9 cellular contexts compared by ENCODE assay signal in genomic region chr19:48695743-48696352, GRCh38. TPM values are rescaled to one million over a fixed set of nuclear protein-coding genes. Genes with fewer than 3 reads are reported as not detected.
DNase-seq lines count a peak whose midpoint lies in the region; ATAC-seq lines count a peak whose summit lies in the region.
"Had no signal": no experiment of that assay in that cellular context is flagged by ENCODE, and none has a peak within 500 bp of the region (broad histone marks: within the 10 kb centered on the region; RNA-seq: fewer than 3 reads in every experiment).

Gene FUT2, plus strand, starts transcription at chr19:48695971. Its CDS starts 6,986 bp downstream, at chr19:48702957.

- H3K9ac ChIP-seq in HUES6 (ENCODE audit: low read length) (peak within 1 kb of the TSS; percentile 63), skeletal muscle tissue (ENCODE audit: low read depth in 1 of 3, low read length in 3 of 3) (peak within 1 kb of the TSS in 2 of 3 donors; percentile 32 to 50)

- H3K36me3 ChIP-seq in HUES6 (ENCODE audit: control insufficient read depth, insufficient read depth, low read length) (no peaks in the 10 kb centered on the region), SJCRH30 (no peaks in the 10 kb centered on the region), iPS DF 6.9 (ENCODE audit: control insufficient read depth, insufficient read depth, low read length) (no peaks in the 10 kb centered on the region), skeletal muscle tissue (ENCODE audit: control insufficient read depth in 3 of 3, insufficient read depth in 3 of 3, low read length in 3 of 3) (no peaks in the 10 kb centered on the region)

- H3K4me3 ChIP-seq in HUES6 (ENCODE audit: low read depth, low read length) (peak within 1 kb of the TSS; percentile 84), SJCRH30 (peak within 1 kb of the TSS; percentile 41), iPS DF 6.9 (ENCODE audit: low read length) (peak within 1 kb of the TSS; percentile 52), skeletal muscle tissue (ENCODE audit: low read length in 3 of 3) (peak within 1 kb of the TSS in 2 of 3 donors; percentile 46 to 52)

- no CpG with 5 or more reads among the region's 16 CpGs for WGBS in iPS DF 6.9 (ENCODE audit: insufficient coverage, insufficient read length)

- ATAC-seq in GM21423 (IDR thresholded peaks at IDR 0.05; ENCODE audit: unreplicated experiment) (no peak), GM21515 (IDR thresholded peaks at IDR 0.05; ENCODE audit: unreplicated experiment) (no peak)

- H3K27me3 ChIP-seq in HUES6 (ENCODE audit: control insufficient read depth, insufficient read depth, low read length) (peaks cover 6% of the 10 kb centered on the region; the same call in 1 of the 2 replicates), SJCRH30 (no peaks in the 10 kb centered on the region), iPS DF 6.9 (ENCODE audit: control insufficient read depth, insufficient read depth, low read length) (no peaks in the 10 kb centered on the region), skeletal muscle tissue (ENCODE audit: control insufficient read depth in 3 of 3, insufficient read depth in 3 of 3, low read length in 3 of 3) (peaks cover 12 to 23% (median 14%) of the 10 kb centered on the region in 3 donors)

- DNase-seq in SJCRH30, result no peak
- no peak for DNase-seq in iPS DF 6.9 (ENCODE audit: low read depth, low spot score)
- DNase-seq in cortex of kidney (lab: John Stamatoyannopoulos, UW), result no peak
- no peak for DNase-seq in hepatic stellate cell (ENCODE audit: low spot score)
- DNase-seq: erythroblast had no signal

- H3K9me3 ChIP-seq in HUES6 (ENCODE audit: control insufficient read depth, insufficient read depth, low read depth, low read length), result no peaks in the 10 kb centered on the region
- H3K9me3 ChIP-seq in SJCRH30 (replicated peaks), result no peaks in the 10 kb centered on the region
- H3K9me3 ChIP-seq in iPS DF 6.9 (ENCODE audit: control insufficient read depth, insufficient read depth, low read length), result no peaks in the 10 kb centered on the region
- H3K9me3 ChIP-seq in skeletal muscle tissue (ENCODE audit: control insufficient read depth in 3 of 3, low read length in 3 of 3), result no peaks in the 10 kb centered on the region

- H3K27ac ChIP-seq in HUES6 (ENCODE audit: low read depth, low read length) (no peak within 1 kb of the TSS), SJCRH30 (peak within 1 kb of the TSS; percentile 1; the same call in 1 of the 2 replicates), iPS DF 6.9 (ENCODE audit: low read length) (no peak within 1 kb of the TSS), skeletal muscle tissue (ENCODE audit: low read depth, low read length) (no peak within 1 kb of the TSS)

- peaks cover 5% of the 10 kb centered on the region; the same call in 1 of the 2 replicates for H3K4me1 ChIP-seq in HUES6 (ENCODE audit: control insufficient read depth, insufficient read depth, low read length)
- H3K4me1 ChIP-seq in SJCRH30, result peaks cover 12% of the 10 kb centered on the region; the same call in 1 of the 2 replicates
- H3K4me1 ChIP-seq in iPS DF 6.9 (ENCODE audit: control insufficient read depth, insufficient read depth, low read length), result no peaks in the 10 kb centered on the region
- H3K4me1 ChIP-seq in skeletal muscle tissue (ENCODE audit: control insufficient read depth in 3 of 3, insufficient read depth in 3 of 3, low read length in 3 of 3), result peaks cover 6 to 10% (median 8%) of the 10 kb centered on the region in 3 donors

RNA-seq across cellular contexts. Expression of gene FUT2, which starts in this region (rescaled TPM):
- 0.08 and 0.30 TPM in 2 replicates for total RNA-seq in SJCRH30 (2014; rRNA removed; shearing (Covaris generic))
- total RNA-seq in skeletal muscle tissue, result not detected
